Comparison of ENCODE assay signal across 15 cellular contexts in genomic region chr6:113701552-113702254, GRCh38.
DNase-seq lines count a peak whose midpoint lies in the region; ATAC-seq and TF ChIP-seq lines count a peak whose summit lies in the region.
"Had no signal": no experiment of that assay in that cellular context is flagged by ENCODE, and none has a peak within 500 bp of the region (broad histone marks: within the 10 kb centered on the region; RNA-seq: fewer than 3 reads in every experiment).

No MANE protein-coding gene starts in this region.

- H3K27ac ChIP-seq in heart right ventricle (peak overlapping the region in 1 of 10 donors; percentile 2), esophagus muscularis mucosa (replicated peaks in 1 of 4) (no peak overlapping the region), liver (ENCODE audit: low read depth in 1 of 2, low read length in 2 of 2) (no peak overlapping the region), transverse colon (peak overlapping the region; percentile 1 to 33 (median 18)), caudate nucleus (ENCODE audit: low read depth, low read length) (no peak overlapping the region)

- ATAC-seq in heart right ventricle (peak in 5 of 8 donors; percentile 48 to 72 (median 58)), Right ventricle myocardium superior (ENCODE audit: poor library complexity) (no peak)

- peaks cover 0 to 13% (median 0%) of the 10 kb centered on the region in 9 donors for H3K4me1 ChIP-seq in heart right ventricle
- H3K4me1 ChIP-seq in esophagus muscularis mucosa = no peaks in the 10 kb centered on the region
- peaks cover 0 to 4% (median 0%) of the 10 kb centered on the region in 4 donors for H3K4me1 ChIP-seq in liver (ENCODE audit: control insufficient read depth in 4 of 4, insufficient read depth in 4 of 4, low read length in 3 of 4)
- H3K4me1 ChIP-seq in transverse colon = peaks cover 0 to 19% (median 3%) of the 10 kb centered on the region in 4 donors
- no peaks in the 10 kb centered on the region for H3K4me1 ChIP-seq in HAP-1

- no peak overlapping the region for H3K9ac ChIP-seq in liver (ENCODE audit: low read depth in 1 of 2, low read length in 2 of 2)

- TF ChIP-seq CTCF in heart right ventricle (IDR thresholded peaks at IDR 0.05) (no peak), esophagus muscularis mucosa (IDR thresholded peaks at IDR 0.05) (no peak), liver (IDR thresholded peaks at IDR 0.05; ENCODE audit: low read depth, low read length, missing input control) (no peak), transverse colon (IDR thresholded peaks at IDR 0.05) (no peak)

- in situ Hi-C loops in transverse colon (cut with MboI; ENCODE audit: low pct_ligation_motif_present in 1 of 4, low pct_unique_long_range_greater_than_20kb in 1 of 4, low sequenced_read_pairs in 3 of 4) (no loop called here), HAP-1 (cut with MboI; ENCODE audit: low sequenced_read_pairs) (no loop called here)

- WGBS in heart right ventricle, 2 donors = 64 to 67% methylated on average over 4 of the region's 4 CpGs
- WGBS in esophagus muscularis mucosa = 90% methylated on average over 4 of the region's 4 CpGs
- 28% methylated on average over 4 of the region's 4 CpGs for WGBS in liver
- WGBS in transverse colon (ENCODE audit: low coverage in 1 of 2), 2 donors = 55% methylated on average over 3 to 4 of the region's 4 CpGs

- H3K36me3 ChIP-seq in heart right ventricle (no peaks in the 10 kb centered on the region), esophagus muscularis mucosa (no peaks in the 10 kb centered on the region), liver (ENCODE audit: control insufficient read depth in 4 of 4, insufficient read depth in 3 of 4, low read depth in 1 of 4, low read length in 3 of 4) (no peaks in the 10 kb centered on the region), transverse colon (no peaks in the 10 kb centered on the region), HAP-1 (replicated peaks) (no peaks in the 10 kb centered on the region)

- DNase-seq in heart right ventricle (no peak), Right ventricle myocardium superior (no peak), esophagus muscularis mucosa (ENCODE audit: extremely low spot score) (peak; percentile 64), transverse colon (no peak), HAP-1 (ENCODE audit: low spot score in 2 of 2) (no peak), caudate nucleus (lab: John Stamatoyannopoulos, UW) (no peak)
- DNase-seq in activated T-cell treated with anti-CD3 and anti-CD28 coated beads, Interleukin-2, amount 50 U/mL, for 48 hours = no peak
- DNase-seq: DND-41, HFFc6, KBM-7, NCI-H187 treated with DMSO at 0.1 percent for 48 hours, NCI-H226, NCI-H524 treated with DMSO at 0.1 percent for 48 hours, SIG-M5 had no signal

- TF ChIP-seq POLR2A in esophagus muscularis mucosa (IDR thresholded peaks at IDR 0.05; ENCODE audit: low read depth) = no peak
- TF ChIP-seq POLR2A in transverse colon (IDR thresholded peaks at IDR 0.05) = no peak

- intact Hi-C loops in heart right ventricle (cut with DNase I) = no loop called here
- intact Hi-C loops in Right ventricle myocardium superior (cut with DNase I) = no loop called here
- intact Hi-C loops in esophagus muscularis mucosa (cut with DNase I) = no loop called here
- intact Hi-C loops in transverse colon (cut with DNase I; ENCODE audit: low total_unique reads) = no loop called here

- H3K4me3 ChIP-seq in heart right ventricle (no peak overlapping the region), esophagus muscularis mucosa (no peak overlapping the region), liver (ENCODE audit: low read depth in 1 of 3, low read length in 3 of 3) (no peak overlapping the region), transverse colon (no peak overlapping the region), HAP-1 (no peak overlapping the region)

- H3K27me3 ChIP-seq in heart right ventricle (no peaks in the 10 kb centered on the region), esophagus muscularis mucosa (no peaks in the 10 kb centered on the region), liver (ENCODE audit: control insufficient read depth in 4 of 4, insufficient read depth in 4 of 4, low read length in 3 of 4) (no peaks in the 10 kb centered on the region), transverse colon (no peaks in the 10 kb centered on the region), HAP-1 (ENCODE audit: low read depth) (no peaks in the 10 kb centered on the region)

- TF ChIP-seq EP300 in esophagus muscularis mucosa (IDR thresholded peaks at IDR 0.05) = no peak
- no peak for TF ChIP-seq EP300 in transverse colon (IDR thresholded peaks at IDR 0.05; ENCODE audit: low read depth)

- H3K9me3 ChIP-seq in heart right ventricle = no peaks in the 10 kb centered on the region
- H3K9me3 ChIP-seq in esophagus muscularis mucosa = no peaks in the 10 kb centered on the region
- H3K9me3 ChIP-seq in liver (ENCODE audit: control insufficient read depth in 4 of 4, low read length in 3 of 4) = no peaks in the 10 kb centered on the region
- H3K9me3 ChIP-seq in transverse colon = no peaks in the 10 kb centered on the region
- H3K9me3 ChIP-seq in HAP-1 = no peaks in the 10 kb centered on the region

- TF ChIP-seq RAD21 in liver (IDR thresholded peaks at IDR 0.05) = no peak

TF ChIP-seq in liver, 16 proteins besides CTCF, POLR2A, EP300 and RAD21:
- no peak for TF ChIP-seq TAF1 (conservative IDR thresholded peaks at IDR 0.05)
- TF ChIP-seq REST (IDR thresholded peaks at IDR 0.05) = peak; percentile 11
- TF ChIP-seq HNF4A (conservative IDR thresholded peaks at IDR 0.05) = peak; percentile 41 to 52
- no peak for TF ChIP-seq EGR1 (IDR thresholded peaks at IDR 0.05; ENCODE audit: low read depth in 2 of 2)
- TF ChIP-seq GABPA (IDR thresholded peaks at IDR 0.05 in 1 of 2, conservative IDR thresholded peaks at IDR 0.05 in 1 of 2) = no peak
- TF ChIP-seq NR2F2 (IDR thresholded peaks at IDR 0.05) = no peak
- TF ChIP-seq HNF4G (IDR thresholded peaks at IDR 0.05) = no peak
- peak; percentile 43 to 47 for TF ChIP-seq RXRA (IDR thresholded peaks at IDR 0.05)
- no peak for TF ChIP-seq JUND (IDR thresholded peaks at IDR 0.05)
- no peak for TF ChIP-seq MAX (IDR thresholded peaks at IDR 0.05)
- TF ChIP-seq SP1 (IDR thresholded peaks at IDR 0.05) = peak; percentile 16
- TF ChIP-seq YY1 (IDR thresholded peaks at IDR 0.05) = no peak
- no peak for TF ChIP-seq ATF3 (IDR thresholded peaks at IDR 0.05)
- no peak for TF ChIP-seq FOXA1 (IDR thresholded peaks at IDR 0.05)
- no peak for TF ChIP-seq FOXA2 (IDR thresholded peaks at IDR 0.05)
- TF ChIP-seq, protein P1, sequence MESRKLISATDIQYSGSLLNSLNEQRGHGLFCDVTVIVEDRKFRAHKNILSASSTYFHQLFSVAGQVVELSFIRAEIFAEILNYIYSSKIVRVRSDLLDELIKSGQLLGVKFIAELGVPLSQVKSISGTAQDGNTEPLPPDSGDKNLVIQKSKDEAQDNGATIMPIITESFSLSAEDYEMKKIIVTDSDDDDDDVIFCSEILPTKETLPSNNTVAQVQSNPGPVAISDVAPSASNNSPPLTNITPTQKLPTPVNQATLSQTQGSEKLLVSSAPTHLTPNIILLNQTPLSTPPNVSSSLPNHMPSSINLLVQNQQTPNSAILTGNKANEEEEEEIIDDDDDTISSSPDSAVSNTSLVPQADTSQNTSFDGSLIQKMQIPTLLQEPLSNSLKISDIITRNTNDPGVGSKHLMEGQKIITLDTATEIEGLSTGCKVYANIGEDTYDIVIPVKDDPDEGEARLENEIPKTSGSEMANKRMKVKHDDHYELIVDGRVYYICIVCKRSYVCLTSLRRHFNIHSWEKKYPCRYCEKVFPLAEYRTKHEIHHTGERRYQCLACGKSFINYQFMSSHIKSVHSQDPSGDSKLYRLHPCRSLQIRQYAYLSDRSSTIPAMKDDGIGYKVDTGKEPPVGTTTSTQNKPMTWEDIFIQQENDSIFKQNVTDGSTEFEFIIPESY (IDR thresholded peaks at IDR 0.05) = no peak

Comparison
In these comparisons a context has a peak if more than half of its experiments do, and no peak if none do; other contexts are left out.
1. H3K27ac ChIP-seq: peak in transverse colon (4 of 4); none in esophagus muscularis mucosa (0 of 4), liver (0 of 2) and caudate nucleus (single experiment).